ENCODE assay signal across 23 cellular contexts in the genomic region with DNA sequence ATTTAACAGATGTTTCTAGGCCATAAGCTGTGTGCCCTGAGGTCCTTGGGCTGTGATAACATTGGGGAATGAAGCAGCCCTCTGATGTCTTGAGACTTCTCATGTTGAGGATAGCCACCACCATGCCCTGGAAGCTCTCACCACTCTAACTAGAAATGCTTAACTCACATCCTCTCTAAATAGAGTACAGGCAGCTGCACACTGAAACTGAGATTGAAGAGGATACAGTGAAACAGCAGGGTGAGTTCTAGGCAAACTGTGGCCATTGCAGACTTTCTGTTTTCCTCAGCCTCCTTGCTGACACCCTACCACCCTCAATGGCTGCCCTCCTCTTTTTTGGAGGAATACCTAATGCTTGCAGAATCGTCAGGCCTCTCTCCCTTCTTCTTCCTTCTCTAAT. TPM values are rescaled to one million over a fixed set of nuclear protein-coding genes. Genes with fewer than 3 reads are reported as not detected.
DNase-seq lines count a peak whose midpoint lies in the region; ATAC-seq and TF ChIP-seq lines count a peak whose summit lies in the region.
"Had no signal": no experiment of that assay in that cellular context is flagged by ENCODE, and none has a peak within 500 bp of the region (broad histone marks: within the 10 kb centered on the region; RNA-seq: fewer than 3 reads in every experiment).

No MANE protein-coding gene starts in this region.

- no peak for TF ChIP-seq CTCF in GM12865 (IDR thresholded peaks at IDR 0.05; ENCODE audit: insufficient read depth, low read depth, low read length, missing control alignments)
- no peak for TF ChIP-seq CTCF in psoas muscle (IDR thresholded peaks at IDR 0.05)
- TF ChIP-seq CTCF in foreskin fibroblast (IDR thresholded peaks at IDR 0.05; ENCODE audit: low read depth, low read length) = no peak

- DNase-seq in GM12865 (ENCODE audit: low read depth) = peak; percentile 63
- no peak for DNase-seq in psoas muscle
- no peak for DNase-seq in foreskin fibroblast
- no peak for DNase-seq in stimulated activated CD4-positive, alpha-beta T cell treated with anti-CD3 and anti-CD28 coated beads, Interleukin-12 subunit alpha, Interleukin-12 subunit beta, amount 100 ng/mL, for 4 hours
- no peak for DNase-seq in HCEC 1CT
- DNase-seq: activated CD4-positive, alpha-beta memory T cell treated with anti-CD3 and anti-CD28 coated beads, Interleukin-2, amount 10 ng/mL, durations not matched to agents 7 days and 5 days; activated T-cell treated with anti-CD3 and anti-CD28 coated beads, Interleukin-2, amount 50 U/mL, for 4 hours; Calu3; endodermal cell; GOT3; heart left ventricle; lower lobe of right lung; NCI-H524 treated with DMSO at 0.1 percent for 48 hours; occipital lobe; OCI-M1; right lobe of liver; SJCRH30; stimulated activated naive CD4-positive, alpha-beta T cell treated with Interleukin-2 at 50 U/mL for 16 hours; T-helper 17 cell; trophoblast cell had no signal

- ATAC-seq in GM19395 (IDR thresholded peaks at IDR 0.05; ENCODE audit: unreplicated experiment) (peak; percentile 64), GM21717 (IDR thresholded peaks at IDR 0.05; ENCODE audit: unreplicated experiment) (peak; percentile 59), HG03159 (IDR thresholded peaks at IDR 0.05; ENCODE audit: unreplicated experiment) (peak; percentile 67), psoas muscle (no peak)
- ATAC-seq: activated T-cell treated with anti-CD3 and anti-CD28 coated beads, Interleukin-2, amount 50 U/mL, for 4 hours; heart left ventricle; lower lobe of right lung; right lobe of liver; T-helper 17 cell had no signal

- H3K27ac ChIP-seq in psoas muscle = no peak overlapping the region
- H3K27ac ChIP-seq: heart left ventricle, lower lobe of right lung, right lobe of liver, SJCRH30 had no signal

- H3K4me1 ChIP-seq in psoas muscle = no peaks in the 10 kb centered on the region
- H3K4me1 ChIP-seq: heart left ventricle, lower lobe of right lung, right lobe of liver, SJCRH30 had no signal

- intact Hi-C loops in psoas muscle (cut with DNase I) = no loop called here

- peaks cover 0 to 2% of the 10 kb centered on the region in 2 donors for H3K36me3 ChIP-seq in psoas muscle (ENCODE audit: insufficient read depth in 1 of 2, low read depth in 1 of 2)
- H3K36me3 ChIP-seq: lower lobe of right lung, right lobe of liver had no signal

- WGBS in psoas muscle, 3 donors = 50 to 91% (median 56%) methylated on average over 1 of the region's 1 CpG

- no peak overlapping the region for H3K4me3 ChIP-seq in GM12865 (ENCODE audit: low read depth, low read length)
- no peak overlapping the region for H3K4me3 ChIP-seq in psoas muscle
- no peak overlapping the region for H3K4me3 ChIP-seq in foreskin fibroblast (ENCODE audit: low read depth in 1 of 2, low read length in 2 of 2)
- H3K4me3 ChIP-seq: heart left ventricle, lower lobe of right lung, right lobe of liver, SJCRH30 had no signal

- no peaks in the 10 kb centered on the region for H3K9me3 ChIP-seq in psoas muscle
- H3K9me3 ChIP-seq: heart left ventricle, lower lobe of right lung, right lobe of liver, SJCRH30 had no signal

- H3K27me3 ChIP-seq in psoas muscle (ENCODE audit: insufficient read depth in 3 of 3, low read length in 2 of 3) = no peaks in the 10 kb centered on the region
- H3K27me3 ChIP-seq: heart left ventricle, right lobe of liver, SJCRH30 had no signal

RNA-seq across cellular contexts. Expression of gene UTP15, which starts 22.4 kb away (rescaled TPM):
- total RNA-seq in psoas muscle = 10 to 100 TPM; 12.4 to 21.2 (median 17.6) TPM
- polyA plus RNA-seq in psoas muscle = 10 to 100 TPM in 1 of 3 donors, 1 to 10 TPM in 2; 7.9 to 11.7 (median 9.4) TPM

RNA-seq across cellular contexts. Expression of gene ANKRA2, which starts 22.5 kb away (rescaled TPM):
- 10 to 100 TPM in 1 of 4 donors, 1 to 10 TPM in 3; 7.8 to 12.2 (median 9.0) TPM for total RNA-seq in psoas muscle
- 10 to 100 TPM in 1 of 3 donors, 1 to 10 TPM in 2; 5.0 to 11.5 (median 5.5) TPM for polyA plus RNA-seq in psoas muscle

RNA-seq across cellular contexts. Expression of gene ARHGEF28, which starts 38.1 kb away (rescaled TPM):
- total RNA-seq in psoas muscle = 1 to 10 TPM in 3 of 4 donors, under 1 TPM in 1; 0.69 to 1.3 (median 1.1) TPM
- under 1 TPM; 0.39 to 1.00 (median 0.93) TPM for polyA plus RNA-seq in psoas muscle
- total RNA-seq: activated CD4-positive, alpha-beta memory T cell treated with anti-CD3 and anti-CD28 coated beads, Interleukin-2, amount 10 ng/mL, durations not matched to agents 7 days and 5 days had no signal

Comparison
In these comparisons a context has a peak if more than half of its experiments do, and no peak if none do; other contexts are left out.
1. ATAC-seq: peak in GM19395 (single experiment), GM21717 (single experiment) and HG03159 (single experiment); none in psoas muscle (0 of 4).